8 cellular contexts compared by ENCODE assay signal in genomic region chr22:32204856-32205722, GRCh38. TPM values are rescaled to one million over a fixed set of nuclear protein-coding genes. Genes with fewer than 3 reads are reported as not detected.
A peak's percentile ranks its signal among the peaks of the same experiment; 100 is the strongest.
DNase-seq lines count a peak whose midpoint lies in the region; ATAC-seq, FAIRE-seq and TF ChIP-seq lines count a peak whose summit lies in the region.

TSS of gene RFPL2 (minus strand) at chr22:32205073. CDS start at chr22:32202451, 2,622 bp downstream.

- no peak within 1 kb of the TSS for H3K27ac ChIP-seq in thyroid gland

- no peaks in the 10 kb centered on the region for H3K36me3 ChIP-seq in bronchial epithelial cell (ENCODE audit: control insufficient read depth, insufficient read depth, low read length)
- no peaks in the 10 kb centered on the region for H3K36me3 ChIP-seq in thyroid gland

- WGBS in thyroid gland, 2 donors, result 77 to 81% methylated on average over 28 to 35 of the region's 41 CpGs

- H3K4me3 ChIP-seq in bronchial epithelial cell (ENCODE audit: low read depth, low read length) (no peak within 1 kb of the TSS), thyroid gland (replicated peaks in 1 of 3) (peak within 1 kb of the TSS in 1 of 3 donors; percentile 4)

- H3K27me3 ChIP-seq in bronchial epithelial cell (ENCODE audit: control insufficient read depth, insufficient read depth, low read length), result peaks cover 5% of the 10 kb centered on the region
- H3K27me3 ChIP-seq in thyroid gland, result no peaks in the 10 kb centered on the region

- DNase-seq in stimulated activated CD4-positive, alpha-beta T cell treated with anti-CD3 and anti-CD28 coated beads, Interleukin-1b, Interleukin-23, amount 100 ng/mL, for 4 hours (ENCODE audit: low read depth in 2 of 2), result peak; percentile 22 to 27
- no peak for DNase-seq in stimulated activated CD4-positive, alpha-beta T cell treated with anti-CD3 and anti-CD28 coated beads, Interleukin-4, amount 100 ng/mL, for 24 hours
- DNase-seq in OCI-M2 (lab: John Stamatoyannopoulos, UW; ENCODE audit: unreplicated experiment) (peak; percentile 28), bronchial epithelial cell (ENCODE audit: low read depth) (peak; percentile 20), left colon (peak; percentile 35 to 74), thyroid gland (peak; percentile 34 to 36)

- TF ChIP-seq CTCF in bronchial epithelial cell (IDR thresholded peaks at IDR 0.05; ENCODE audit: insufficient read depth, low read length, severe bottlenecking) (no peak), thyroid gland (IDR thresholded peaks at IDR 0.05) (no peak)

- H3K4me1 ChIP-seq in thyroid gland, result peaks cover 0 to 13% of the 10 kb centered on the region in 2 donors

- peak; percentile 57 for ATAC-seq in left colon
- ATAC-seq in GM21381 (IDR thresholded peaks at IDR 0.05; ENCODE audit: unreplicated experiment), result no peak
- ATAC-seq in HG02759 (IDR thresholded peaks at IDR 0.05; ENCODE audit: unreplicated experiment), result no peak

- no peak for FAIRE-seq in bronchial epithelial cell (lab: Jason Lieb, UNC)

- TF ChIP-seq POLR2A in thyroid gland (IDR thresholded peaks at IDR 0.05), result peak in 1 of 2 donors; percentile 31

- intact Hi-C loops in left colon (cut with DNase I, micrococcal nuclease), result no loop called here
- intact Hi-C loops in thyroid gland (cut with DNase I), result loop anchor here (10.0 kb wide), 1 partner anchor 270 kb away; the partner anchor contains the start of gene FBXO7

- H3K9me3 ChIP-seq in thyroid gland, result no peaks in the 10 kb centered on the region

RNA-seq across cellular contexts. Expression of gene RFPL2, which starts in this region (rescaled TPM):
- total RNA-seq in bronchial epithelial cell, result not detected in 2 replicates
- total RNA-seq in left colon, result under 1 TPM in 1 of 2 donors, not detected in 1; 0.17 TPM
- not detected for total RNA-seq in thyroid gland

Comparison
In these comparisons a context has a peak if more than half of its experiments do, and no peak if none do; other contexts are left out.
1. Peak in DNase-seq in bronchial epithelial cell; RNA of the gene not detected or under 1 TPM.
2. Peak in DNase-seq and ATAC-seq in left colon; RNA of the gene not detected or under 1 TPM.
3. Peak in DNase-seq in thyroid gland; RNA of the gene not detected or under 1 TPM.